ENCODE assay signal across 1 cellular context in genomic region chr6:119078449-119079287, GRCh38.
TF ChIP-seq lines count a peak whose summit lies in the region.

TSS of gene FAM184A (minus strand) at chr6:119078664. CDS start at chr6:119078299, 365 bp downstream.

TF ChIP-seq in HepG2, 621 proteins besides CTCF, POLR2A, EP300 and RAD21 (continued from another document and continues in another):
- TF ChIP-seq GRHL1 (CRISPR knock-in tag; conservative IDR thresholded peaks at IDR 0.05) (no peak), ZNF331 (CRISPR knock-in tag; IDR thresholded peaks at IDR 0.05) (peak; percentile 44; the same call in 1 of the 2 replicates), THAP8 (CRISPR knock-in tag; IDR thresholded peaks at IDR 0.05; ENCODE audit: borderline replicate concordance) (0 out of 2 replicates have a peak, but pooled peaks have one; percentile 20), RFXAP (CRISPR knock-in tag; IDR thresholded peaks at IDR 0.05; ENCODE audit: borderline replicate concordance) (peak; percentile 45), KLF6 (CRISPR knock-in tag; IDR thresholded peaks at IDR 0.05) (no peak), MED13 (CRISPR knock-in tag; IDR thresholded peaks at IDR 0.05) (0 out of 2 replicates have a peak, but pooled peaks have one; percentile 23), CAMTA2 (CRISPR knock-in tag; IDR thresholded peaks at IDR 0.05; ENCODE audit: borderline replicate concordance) (no peak), NR2F6 (IDR thresholded peaks at IDR 0.05) (no peak), NR2F6 (CRISPR knock-in tag; IDR thresholded peaks at IDR 0.05) (peak; percentile 34; the same call in 1 of the 2 replicates), CHD2 (IDR thresholded peaks at IDR 0.05; ENCODE audit: low read depth, low read length) (peak; percentile 87), AFF4 (CRISPR knock-in tag; IDR thresholded peaks at IDR 0.05) (no peak), HMGXB4 (CRISPR knock-in tag; IDR thresholded peaks at IDR 0.05; ENCODE audit: borderline replicate concordance in 1 of 2, low read depth in 1 of 2) (peak in 1 of 2 experiments; percentile 81; a peak in 2 of 4 replicates), ZNF816 (CRISPR knock-in tag; IDR thresholded peaks at IDR 0.05; ENCODE audit: borderline replicate concordance) (peak; percentile 75; the same call in 1 of the 2 replicates), ZNF275 (CRISPR knock-in tag; IDR thresholded peaks at IDR 0.05; ENCODE audit: borderline replicate concordance) (0 out of 2 replicates have a peak, but pooled peaks have one; percentile 4), ZNF20 (CRISPR knock-in tag; IDR thresholded peaks at IDR 0.05) (no peak), ZBTB33 (CRISPR knock-in tag; IDR thresholded peaks at IDR 0.05) (0 out of 2 replicates have a peak, but pooled peaks have one; percentile 14), ZNF605 (CRISPR knock-in tag; IDR thresholded peaks at IDR 0.05) (0 out of 2 replicates have a peak, but pooled peaks have one; percentile 45), ZNF724P (CRISPR knock-in tag; IDR thresholded peaks at IDR 0.05; ENCODE audit: borderline replicate concordance) (peak; percentile 62; the same call in 1 of the 2 replicates), MYC (CRISPR knock-in tag; IDR thresholded peaks at IDR 0.05; ENCODE audit: borderline replicate concordance) (peak; percentile 49; the same call in 1 of the 2 replicates), ZNF616 (CRISPR knock-in tag; IDR thresholded peaks at IDR 0.05; ENCODE audit: low read depth) (no peak), MAX (IDR thresholded peaks at IDR 0.05) (peak; percentile 94), TARDBP (CRISPR knock-in tag; IDR thresholded peaks at IDR 0.05) (peak; percentile 1; the same call in 1 of the 2 replicates), CSRNP2 (CRISPR knock-in tag; conservative IDR thresholded peaks at IDR 0.05; ENCODE audit: low read depth) (no peak), SRSF1 (optimal IDR thresholded peaks at IDR 0.05; ENCODE audit: low read depth, low read length) (no peak), FOXC1 (CRISPR knock-in tag; IDR thresholded peaks at IDR 0.05; ENCODE audit: borderline replicate concordance) (peak; percentile 97), CBX5 (CRISPR knock-in tag; IDR thresholded peaks at IDR 0.05; ENCODE audit: borderline replicate concordance) (peak; percentile 68), DBP (CRISPR knock-in tag; IDR thresholded peaks at IDR 0.05; ENCODE audit: not compliant biosample characterization) (no peak), TRIM24 (CRISPR knock-in tag; IDR thresholded peaks at IDR 0.05) (no peak), MYPOP (CRISPR knock-in tag; IDR thresholded peaks at IDR 0.05) (peak; percentile 68), TCF12 (IDR thresholded peaks at IDR 0.05) (no peak), TCF12 (CRISPR knock-in tag; IDR thresholded peaks at IDR 0.05) (0 out of 2 replicates have a peak, but pooled peaks have one; percentile 21), ZNF747 (CRISPR knock-in tag; IDR thresholded peaks at IDR 0.05; ENCODE audit: borderline replicate concordance) (0 out of 2 replicates have a peak, but pooled peaks have one; percentile 22), ZNF510 (CRISPR knock-in tag; IDR thresholded peaks at IDR 0.05; ENCODE audit: low read depth) (0 out of 2 replicates have a peak, but pooled peaks have one; percentile 4), NCOA1 (CRISPR knock-in tag; IDR thresholded peaks at IDR 0.05) (no peak), ZBTB20 (CRISPR knock-in tag; IDR thresholded peaks at IDR 0.05; ENCODE audit: borderline replicate concordance, low read depth) (no peak; the same call in 1 of the 2 replicates), ZNF256 (CRISPR knock-in tag; conservative IDR thresholded peaks at IDR 0.05) (0 out of 2 replicates have a peak, but pooled peaks have one; percentile 37), DZIP1 (CRISPR knock-in tag; IDR thresholded peaks at IDR 0.05) (peak; percentile 62; the same call in 1 of the 2 replicates), ZNF383 (CRISPR knock-in tag; IDR thresholded peaks at IDR 0.05; ENCODE audit: borderline replicate concordance) (no peak), ZNF709 (CRISPR knock-in tag; IDR thresholded peaks at IDR 0.05) (0 out of 2 replicates have a peak, but pooled peaks have one; percentile 41)
